ENCODE assay signal across 8 cellular contexts in genomic region chr14:105364100-105364708, GRCh38. TPM values are rescaled to one million over a fixed set of nuclear protein-coding genes. Genes with fewer than 3 reads are reported as not detected.
DNase-seq lines count a peak whose midpoint lies in the region; ATAC-seq and TF ChIP-seq lines count a peak whose summit lies in the region.

No MANE protein-coding gene starts in this region.

- no peaks in the 10 kb centered on the region for H3K9me3 Mint-ChIP-seq in effector memory CD8-positive, alpha-beta T cell

- H3K4me3 Mint-ChIP-seq in effector memory CD8-positive, alpha-beta T cell, result peak overlapping the region; percentile 77 to 85

- DNase-seq in GM20000 (ENCODE audit: low spot score) (peak; percentile 72), T-helper 9 cell (peak; percentile 25), UCSD-AML1 (lab: John Stamatoyannopoulos, UW; ENCODE audit: unreplicated experiment) (no peak), ureter (ENCODE audit: low spot score) (no peak), NCI-H2107 (lab: John Stamatoyannopoulos, UW) (no peak)
- DNase-seq in effector memory CD8-positive, alpha-beta T cell, result peak; percentile 40 to 54 (median 50)
- peak; percentile 30 to 32 for DNase-seq in stimulated activated CD4-positive, alpha-beta T cell treated with anti-CD3 and anti-CD28 coated beads, Interleukin-4, amount 100 ng/mL, for 4 hours

- peaks cover 6 to 7% of the 10 kb centered on the region in 2 donors for H3K4me1 Mint-ChIP-seq in effector memory CD8-positive, alpha-beta T cell (ENCODE audit: low read depth in 2 of 2)

- H3K36me3 Mint-ChIP-seq in effector memory CD8-positive, alpha-beta T cell (ENCODE audit: insufficient read depth), result peaks cover 19% of the 10 kb centered on the region

- no peaks in the 10 kb centered on the region for H3K27me3 Mint-ChIP-seq in effector memory CD8-positive, alpha-beta T cell

- no peak for TF ChIP-seq CTCF in GM20000 (IDR thresholded peaks at IDR 0.05; ENCODE audit: extremely low read depth, missing control alignments)

- ATAC-seq in effector memory CD8-positive, alpha-beta T cell (replicated peaks), result peak; percentile 87
- no peak for ATAC-seq in HG03139 (IDR thresholded peaks at IDR 0.05; ENCODE audit: unreplicated experiment)

- H3K27ac Mint-ChIP-seq in effector memory CD8-positive, alpha-beta T cell, result peak overlapping the region; percentile 65 to 71

RNA-seq across cellular contexts. Expression of gene TEX22, which starts 34.1 kb away (rescaled TPM):
- total RNA-seq in ureter, result 6.2 TPM

RNA-seq across cellular contexts. Expression of gene PACS2, which starts 49.7 kb away (rescaled TPM):
- total RNA-seq in ureter, result 101 TPM

RNA-seq across cellular contexts. Expression of gene MTA1, which starts 55.4 kb away (rescaled TPM):
- total RNA-seq in ureter, result 169 TPM

Comparison
In these comparisons a context has a peak if more than half of its experiments do, and no peak if none do; other contexts are left out.
1. DNase-seq: peak in GM20000 (single experiment), T-helper 9 cell (single experiment), effector memory CD8-positive, alpha-beta T cell (3 of 3) and stimulated activated CD4-positive, alpha-beta T cell treated with anti-CD3 and anti-CD28 coated beads, Interleukin-4, amount 100 ng/mL, for 4 hours (2 of 2); none in UCSD-AML1 (single experiment), ureter (single experiment) and NCI-H2107 (single experiment).